Comparison of ENCODE assay signal across 7 cellular contexts in genomic region chr7:116298576-116298975, GRCh38.
"Had no signal": no experiment of that assay in that cellular context is flagged by ENCODE, and none has a peak within 500 bp of the region (broad histone marks: within the 10 kb centered on the region; RNA-seq: fewer than 3 reads in every experiment).

No MANE protein-coding gene starts in this region.

- FAIRE-seq: HepG2, HTR-8/SVneo had no signal

- H3K27ac ChIP-seq: HL-60 had no signal

- H3K27ac Mint-ChIP-seq: IgD-negative memory B cell had no signal

- H3K36me3 Mint-ChIP-seq: IgD-negative memory B cell had no signal

- DNase-seq: IMR-90, KBM-7, KG1 had no signal

- H3K4me1 Mint-ChIP-seq: IgD-negative memory B cell had no signal

- H3K4me3 Mint-ChIP-seq: IgD-negative memory B cell had no signal

- ATAC-seq: HepG2 had no signal
